ENCODE assay signal across 8 cellular contexts in genomic region chr15:70466895-70467529, GRCh38.
A peak's percentile ranks its signal among the peaks of the same experiment; 100 is the strongest.
DNase-seq lines count a peak whose midpoint lies in the region; ATAC-seq and TF ChIP-seq lines count a peak whose summit lies in the region.

No MANE protein-coding gene starts in this region.

- H3K4me3 ChIP-seq in LNCaP clone FGC (ENCODE audit: low read depth, low read length) (no peak overlapping the region), mammary epithelial cell (replicated peaks in 1 of 3; ENCODE audit: insufficient read depth in 1 of 3, low read depth in 2 of 3, low read length in 3 of 3) (no peak overlapping the region)

- H3K9ac ChIP-seq in mammary epithelial cell (ENCODE audit: insufficient read depth, low read length): no peak overlapping the region

- no peaks in the 10 kb centered on the region for H3K9me3 ChIP-seq in mammary epithelial cell (replicated peaks; ENCODE audit: insufficient read depth, low read length)

- dilution Hi-C loops in mammary epithelial cell (cut with HindIII; ENCODE audit: low sequenced_read_pairs): no loop called here

- ATAC-seq in SK-N-SH treated with all-trans-retinoic acid at 6 μM for 48 hours (peak; percentile 98), GM21576 (IDR thresholded peaks at IDR 0.05; ENCODE audit: unreplicated experiment) (no peak)

- CTCF ChIA-PET in mammary epithelial cell (lab: Charles Lee; ENCODE audit: low non-redundant PET): interaction anchor here (0.6 to 0.8 kb wide), 10 partner anchors 21 to 964 kb away, joined by 3 to 7 read pairs (median 3); no protein-coding TSS in a partner anchor

- 34% methylated on average over 4 of the region's 4 CpGs for WGBS in mammary epithelial cell (ENCODE audit: low coverage, missing lambda C conversion rate)

- intact Hi-C loops in mammary epithelial cell (cut with micrococcal nuclease): loop anchor here (1.0 to 10.0 kb wide), 7 partner anchors 20 to 990 kb away; partner anchors contain the start of gene TLE3

- H4K20me1 ChIP-seq in mammary epithelial cell (ENCODE audit: insufficient read depth, low read length): peaks cover 3% of the 10 kb centered on the region

- DNase-seq in activated T-cell treated with anti-CD3 and anti-CD28 coated beads for 24 hours (ENCODE audit: low read depth) (peak; percentile 26), activated T-cell treated with anti-CD3 and anti-CD28 coated beads for 4 hours (no peak), LNCaP clone FGC (ENCODE audit: low read depth) (peak; percentile 30), mammary epithelial cell (peak; percentile 51), kidney tubule cell (ENCODE audit: low spot score) (peak; percentile 67)
- peak in 5 of 6 experiments; percentile 10 to 58 (median 25) for DNase-seq in stimulated activated naive CD4-positive, alpha-beta T cell (lab: John Stamatoyannopoulos, UW)

- no peak overlapping the region for H2AFZ ChIP-seq in mammary epithelial cell (ENCODE audit: low read depth, low read length)

- TF ChIP-seq CTCF in LNCaP clone FGC (IDR thresholded peaks at IDR 0.05; ENCODE audit: control insufficient read depth, extremely low read depth, insufficient read depth) (peak; percentile 90), mammary epithelial cell (conservative IDR thresholded peaks at IDR 0.05 in 1 of 2, IDR thresholded peaks at IDR 0.05 in 1 of 2; ENCODE audit: extremely low read depth in 1 of 2, insufficient read depth in 1 of 2, low read depth in 1 of 2, low read length in 2 of 2) (peak; percentile 70 to 83)

- no peaks in the 10 kb centered on the region for H3K36me3 ChIP-seq in mammary epithelial cell (ENCODE audit: insufficient read depth, low read length)

- H3K27ac ChIP-seq in mammary epithelial cell (ENCODE audit: insufficient read depth, low read depth, low read length): no peak overlapping the region

- no TSS peak for BruUV-seq in mammary epithelial cell (replicated peaks; lab: Mats Ljungman, UMichigan)

- peaks cover 6% of the 10 kb centered on the region for H3K4me1 ChIP-seq in mammary epithelial cell (ENCODE audit: insufficient read depth, low read length)

- H3K4me2 ChIP-seq in mammary epithelial cell (ENCODE audit: insufficient read depth, low read depth, low read length): no peak overlapping the region

- H3K27me3 ChIP-seq in mammary epithelial cell (ENCODE audit: insufficient read depth, low read length): peaks cover 20% of the 10 kb centered on the region

- H3K79me2 ChIP-seq in mammary epithelial cell (ENCODE audit: insufficient read depth, low read length): no peaks in the 10 kb centered on the region

- in situ Hi-C loops in mammary epithelial cell (cut with MboI; ENCODE audit: low sequenced_read_pairs in 2 of 2): loop anchor here in 1 of 2 donors (25.0 kb wide), 1 partner anchor 355 kb away; no protein-coding TSS in a partner anchor

TF ChIP-seq in SK-N-SH treated with all-trans-retinoic acid at 6 μM for 48 hours, 23 proteins besides CTCF, POLR2A, EP300 and RAD21:
- TF ChIP-seq POU6F1 (CRISPR knock-in tag; IDR thresholded peaks at IDR 0.05; ENCODE audit: borderline replicate concordance, low read depth) (no peak), ZNF8 (CRISPR knock-in tag; IDR thresholded peaks at IDR 0.05) (no peak), RARB (CRISPR knock-in tag; IDR thresholded peaks at IDR 0.05) (no peak), CSDC2 (CRISPR knock-in tag; IDR thresholded peaks at IDR 0.05) (no peak), SNAI2 (CRISPR knock-in tag; IDR thresholded peaks at IDR 0.05) (no peak), ZNF70 (CRISPR knock-in tag; IDR thresholded peaks at IDR 0.05) (no peak), ISL1 (CRISPR knock-in tag; IDR thresholded peaks at IDR 0.05) (no peak), ZC3H10 (CRISPR knock-in tag; IDR thresholded peaks at IDR 0.05) (no peak), GLIS3 (CRISPR knock-in tag; IDR thresholded peaks at IDR 0.05) (no peak), CREB5 (CRISPR knock-in tag; IDR thresholded peaks at IDR 0.05; ENCODE audit: low read depth) (no peak), ESRRG (CRISPR knock-in tag; IDR thresholded peaks at IDR 0.05) (no peak), TOX (CRISPR knock-in tag; IDR thresholded peaks at IDR 0.05; ENCODE audit: borderline replicate concordance) (no peak)
- TF ChIP-seq, protein P1, sequence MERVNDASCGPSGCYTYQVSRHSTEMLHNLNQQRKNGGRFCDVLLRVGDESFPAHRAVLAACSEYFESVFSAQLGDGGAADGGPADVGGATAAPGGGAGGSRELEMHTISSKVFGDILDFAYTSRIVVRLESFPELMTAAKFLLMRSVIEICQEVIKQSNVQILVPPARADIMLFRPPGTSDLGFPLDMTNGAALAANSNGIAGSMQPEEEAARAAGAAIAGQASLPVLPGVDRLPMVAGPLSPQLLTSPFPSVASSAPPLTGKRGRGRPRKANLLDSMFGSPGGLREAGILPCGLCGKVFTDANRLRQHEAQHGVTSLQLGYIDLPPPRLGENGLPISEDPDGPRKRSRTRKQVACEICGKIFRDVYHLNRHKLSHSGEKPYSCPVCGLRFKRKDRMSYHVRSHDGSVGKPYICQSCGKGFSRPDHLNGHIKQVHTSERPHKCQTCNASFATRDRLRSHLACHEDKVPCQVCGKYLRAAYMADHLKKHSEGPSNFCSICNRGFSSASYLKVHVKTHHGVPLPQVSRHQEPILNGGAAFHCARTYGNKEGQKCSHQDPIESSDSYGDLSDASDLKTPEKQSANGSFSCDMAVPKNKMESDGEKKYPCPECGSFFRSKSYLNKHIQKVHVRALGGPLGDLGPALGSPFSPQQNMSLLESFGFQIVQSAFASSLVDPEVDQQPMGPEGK (CRISPR knock-in tag; IDR thresholded peaks at IDR 0.05; ENCODE audit: borderline replicate concordance): no peak
- TF ChIP-seq, protein P2, sequence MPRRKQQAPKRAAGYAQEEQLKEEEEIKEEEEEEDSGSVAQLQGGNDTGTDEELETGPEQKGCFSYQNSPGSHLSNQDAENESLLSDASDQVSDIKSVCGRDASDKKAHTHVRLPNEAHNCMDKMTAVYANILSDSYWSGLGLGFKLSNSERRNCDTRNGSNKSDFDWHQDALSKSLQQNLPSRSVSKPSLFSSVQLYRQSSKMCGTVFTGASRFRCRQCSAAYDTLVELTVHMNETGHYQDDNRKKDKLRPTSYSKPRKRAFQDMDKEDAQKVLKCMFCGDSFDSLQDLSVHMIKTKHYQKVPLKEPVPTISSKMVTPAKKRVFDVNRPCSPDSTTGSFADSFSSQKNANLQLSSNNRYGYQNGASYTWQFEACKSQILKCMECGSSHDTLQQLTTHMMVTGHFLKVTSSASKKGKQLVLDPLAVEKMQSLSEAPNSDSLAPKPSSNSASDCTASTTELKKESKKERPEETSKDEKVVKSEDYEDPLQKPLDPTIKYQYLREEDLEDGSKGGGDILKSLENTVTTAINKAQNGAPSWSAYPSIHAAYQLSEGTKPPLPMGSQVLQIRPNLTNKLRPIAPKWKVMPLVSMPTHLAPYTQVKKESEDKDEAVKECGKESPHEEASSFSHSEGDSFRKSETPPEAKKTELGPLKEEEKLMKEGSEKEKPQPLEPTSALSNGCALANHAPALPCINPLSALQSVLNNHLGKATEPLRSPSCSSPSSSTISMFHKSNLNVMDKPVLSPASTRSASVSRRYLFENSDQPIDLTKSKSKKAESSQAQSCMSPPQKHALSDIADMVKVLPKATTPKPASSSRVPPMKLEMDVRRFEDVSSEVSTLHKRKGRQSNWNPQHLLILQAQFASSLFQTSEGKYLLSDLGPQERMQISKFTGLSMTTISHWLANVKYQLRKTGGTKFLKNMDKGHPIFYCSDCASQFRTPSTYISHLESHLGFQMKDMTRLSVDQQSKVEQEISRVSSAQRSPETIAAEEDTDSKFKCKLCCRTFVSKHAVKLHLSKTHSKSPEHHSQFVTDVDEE (CRISPR knock-in tag; IDR thresholded peaks at IDR 0.05): no peak
- TF ChIP-seq, protein P3, sequence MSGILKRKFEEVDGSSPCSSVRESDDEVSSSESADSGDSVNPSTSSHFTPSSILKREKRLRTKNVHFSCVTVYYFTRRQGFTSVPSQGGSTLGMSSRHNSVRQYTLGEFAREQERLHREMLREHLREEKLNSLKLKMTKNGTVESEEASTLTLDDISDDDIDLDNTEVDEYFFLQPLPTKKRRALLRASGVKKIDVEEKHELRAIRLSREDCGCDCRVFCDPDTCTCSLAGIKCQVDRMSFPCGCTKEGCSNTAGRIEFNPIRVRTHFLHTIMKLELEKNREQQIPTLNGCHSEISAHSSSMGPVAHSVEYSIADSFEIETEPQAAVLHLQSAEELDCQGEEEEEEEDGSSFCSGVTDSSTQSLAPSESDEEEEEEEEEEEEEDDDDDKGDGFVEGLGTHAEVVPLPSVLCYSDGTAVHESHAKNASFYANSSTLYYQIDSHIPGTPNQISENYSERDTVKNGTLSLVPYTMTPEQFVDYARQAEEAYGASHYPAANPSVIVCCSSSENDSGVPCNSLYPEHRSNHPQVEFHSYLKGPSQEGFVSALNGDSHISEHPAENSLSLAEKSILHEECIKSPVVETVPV (CRISPR knock-in tag; IDR thresholded peaks at IDR 0.05): no peak
TF ChIP-seq in SK-N-SH treated with all-trans-retinoic acid at 6 μM for 48 hours: peak in this region for 0.
